ENCODE assay signal across 29 cellular contexts in the genomic region with DNA sequence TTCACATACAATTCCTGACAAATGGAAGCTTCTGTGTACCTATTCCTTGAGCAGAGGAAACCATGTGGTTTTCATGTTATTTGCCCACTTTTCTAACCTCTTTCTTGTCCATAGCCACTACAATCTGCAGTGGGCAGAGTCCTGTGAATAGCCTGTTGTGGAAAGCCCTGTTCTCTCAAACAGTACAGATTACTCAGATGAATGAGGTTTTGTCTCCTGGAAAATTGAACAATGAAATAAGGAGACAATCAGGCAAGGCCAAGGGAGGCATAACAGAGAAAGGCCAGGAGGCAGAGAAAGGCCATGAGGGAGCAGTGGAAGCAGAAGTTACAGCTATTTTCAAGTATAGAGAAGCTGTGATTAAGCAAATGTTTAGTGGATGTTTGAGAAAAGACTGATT.
"Had no signal": no experiment of that assay in that cellular context is flagged by ENCODE, and none has a peak within 500 bp of the region (broad histone marks: within the 10 kb centered on the region; RNA-seq: fewer than 3 reads in every experiment).

No MANE protein-coding gene starts in this region.

- H3K27ac Mint-ChIP-seq: activated CD4-positive, alpha-beta memory T cell treated with anti-CD3 and anti-CD28 coated beads, Interleukin-2, amount 10 ng/mL, durations not matched to agents 7 days and 5 days; activated CD4-positive, alpha-beta T cell treated with anti-CD3 and anti-CD28 coated beads, Interleukin-2, amount 10 ng/mL, durations not matched to agents 7 days and 5 days; activated naive CD4-positive, alpha-beta T cell treated with anti-CD3 and anti-CD28 coated beads, Interleukin-2, amount 10 ng/mL, durations not matched to agents 7 days and 5 days; activated naive CD4-positive, alpha-beta T cell treated with anti-CD3 and anti-CD28 coated beads, Interleukin-2, amount 50 U/mL, for 72 hours; activated naive CD8-positive, alpha-beta T cell treated with anti-CD3 and anti-CD28 coated beads, Interleukin-2, amount 10 ng/mL, durations not matched to agents 7 days and 5 days; activated T-cell treated with anti-CD3 and anti-CD28 coated beads, Interleukin-2, amount 50 U/mL, for 24 hours; activated T-cell treated with anti-CD3 and anti-CD28 coated beads, Interleukin-2, amount 50 U/mL, for 72 hours; brain; endodermal cell; WTC11 had no signal

- H3K36me3 ChIP-seq: ascending aorta, breast epithelium, cardiac muscle cell, colonic mucosa, esophagus muscularis mucosa, gastrocnemius medialis had no signal

- H3K4me3 Mint-ChIP-seq: activated CD4-positive, alpha-beta memory T cell treated with anti-CD3 and anti-CD28 coated beads, Interleukin-2, amount 10 ng/mL, durations not matched to agents 7 days and 5 days; activated CD4-positive, alpha-beta T cell treated with anti-CD3 and anti-CD28 coated beads, Interleukin-2, amount 10 ng/mL, durations not matched to agents 7 days and 5 days; activated naive CD4-positive, alpha-beta T cell treated with anti-CD3 and anti-CD28 coated beads, Interleukin-2, amount 10 ng/mL, durations not matched to agents 7 days and 5 days; activated naive CD8-positive, alpha-beta T cell treated with anti-CD3 and anti-CD28 coated beads, Interleukin-2, amount 10 ng/mL, durations not matched to agents 7 days and 5 days; activated T-cell treated with anti-CD3 and anti-CD28 coated beads, Interleukin-2, amount 50 U/mL, for 24 hours; activated T-cell treated with anti-CD3 and anti-CD28 coated beads, Interleukin-2, amount 50 U/mL, for 72 hours; brain; endodermal cell; WTC11 had no signal

- H3K36me3 Mint-ChIP-seq: activated naive CD4-positive, alpha-beta T cell treated with anti-CD3 and anti-CD28 coated beads, Interleukin-2, amount 10 ng/mL, durations not matched to agents 7 days and 5 days; activated naive CD4-positive, alpha-beta T cell treated with anti-CD3 and anti-CD28 coated beads, Interleukin-2, amount 50 U/mL, for 72 hours; activated naive CD8-positive, alpha-beta T cell treated with anti-CD3 and anti-CD28 coated beads, Interleukin-2, amount 10 ng/mL, durations not matched to agents 7 days and 5 days; brain; WTC11 had no signal

- H3K4me1 ChIP-seq: ascending aorta, breast epithelium, colonic mucosa, esophagus muscularis mucosa, foreskin keratinocyte, gastrocnemius medialis had no signal

- H3K9me3 ChIP-seq: ascending aorta, breast epithelium, colonic mucosa, esophagus muscularis mucosa, gastrocnemius medialis had no signal

- DNase-seq: activated CD4-positive, alpha-beta memory T cell treated with anti-CD3 and anti-CD28 coated beads, Interleukin-2, amount 10 ng/mL, durations not matched to agents 7 days and 5 days; activated CD4-positive, alpha-beta T cell treated with anti-CD3 and anti-CD28 coated beads for 1 hour; activated CD4-positive, alpha-beta T cell treated with anti-CD3 and anti-CD28 coated beads for 4 hours; activated CD4-positive, alpha-beta T cell treated with anti-CD3 and anti-CD28 coated beads, Interleukin-2, amount 10 ng/mL, durations not matched to agents 7 days and 5 days; activated CD4-positive, alpha-beta T cell treated with anti-CD3 and anti-CD28 coated beads, Interleukin-2, amount 50 U/mL, for 4 hours; activated CD8-positive, alpha-beta memory T cell treated with anti-CD3 and anti-CD28 coated beads, Interleukin-2, amount 50 U/mL, for 48 hours; activated gamma-delta T cell; activated naive CD4-positive, alpha-beta T cell; activated naive CD4-positive, alpha-beta T cell treated with anti-CD3 and anti-CD28 coated beads, Interleukin-2, amount 10 ng/mL, durations not matched to agents 7 days and 5 days; activated naive CD8-positive, alpha-beta T cell treated with anti-CD3 and anti-CD28 coated beads, Interleukin-2, amount 10 ng/mL, durations not matched to agents 7 days and 5 days; activated T-cell treated with anti-CD3 and anti-CD28 coated beads for 4 hours; activated T-cell treated with anti-CD3 and anti-CD28 coated beads, Interleukin-2, amount 50 U/mL, for 24 hours; activated T-cell treated with anti-CD3 and anti-CD28 coated beads, Interleukin-2, amount 50 U/mL, for 72 hours; central memory CD4-positive, alpha-beta T cell; cerebellar nuclear complex; colonic mucosa; effector CD8-positive, alpha-beta T cell; endodermal cell; foreskin keratinocyte; gastrocnemius medialis; T-helper 2 cell had no signal

- H3K4me1 Mint-ChIP-seq: activated CD4-positive, alpha-beta memory T cell treated with anti-CD3 and anti-CD28 coated beads, Interleukin-2, amount 10 ng/mL, durations not matched to agents 7 days and 5 days; activated CD4-positive, alpha-beta T cell treated with anti-CD3 and anti-CD28 coated beads, Interleukin-2, amount 10 ng/mL, durations not matched to agents 7 days and 5 days; activated naive CD4-positive, alpha-beta T cell treated with anti-CD3 and anti-CD28 coated beads, Interleukin-2, amount 10 ng/mL, durations not matched to agents 7 days and 5 days; activated naive CD8-positive, alpha-beta T cell treated with anti-CD3 and anti-CD28 coated beads, Interleukin-2, amount 10 ng/mL, durations not matched to agents 7 days and 5 days; endodermal cell had no signal

- H3K27me3 Mint-ChIP-seq: activated CD4-positive, alpha-beta memory T cell treated with anti-CD3 and anti-CD28 coated beads, Interleukin-2, amount 10 ng/mL, durations not matched to agents 7 days and 5 days; activated CD4-positive, alpha-beta T cell treated with anti-CD3 and anti-CD28 coated beads, Interleukin-2, amount 10 ng/mL, durations not matched to agents 7 days and 5 days; activated naive CD4-positive, alpha-beta T cell treated with anti-CD3 and anti-CD28 coated beads, Interleukin-2, amount 10 ng/mL, durations not matched to agents 7 days and 5 days; activated naive CD8-positive, alpha-beta T cell treated with anti-CD3 and anti-CD28 coated beads, Interleukin-2, amount 10 ng/mL, durations not matched to agents 7 days and 5 days; activated T-cell treated with anti-CD3 and anti-CD28 coated beads, Interleukin-2, amount 50 U/mL, for 24 hours had no signal

- H3K9me3 Mint-ChIP-seq: activated CD4-positive, alpha-beta memory T cell treated with anti-CD3 and anti-CD28 coated beads, Interleukin-2, amount 10 ng/mL, durations not matched to agents 7 days and 5 days; activated CD4-positive, alpha-beta T cell treated with anti-CD3 and anti-CD28 coated beads, Interleukin-2, amount 10 ng/mL, durations not matched to agents 7 days and 5 days; activated naive CD8-positive, alpha-beta T cell treated with anti-CD3 and anti-CD28 coated beads, Interleukin-2, amount 10 ng/mL, durations not matched to agents 7 days and 5 days; brain; endodermal cell had no signal

- H3K27me3 ChIP-seq: ascending aorta, breast epithelium, cardiac muscle cell, colonic mucosa, esophagus muscularis mucosa, foreskin keratinocyte, gastrocnemius medialis had no signal

- H3K27ac ChIP-seq: ascending aorta, breast epithelium, cardiac muscle cell, colonic mucosa, esophagus muscularis mucosa, foreskin keratinocyte, gastrocnemius medialis, VCaP had no signal

- H3K4me3 ChIP-seq: ascending aorta, breast epithelium, cardiac muscle cell, colonic mucosa, esophagus muscularis mucosa, gastrocnemius medialis had no signal
